Comparison of ENCODE assay signal across 8 cellular contexts in the genomic region with DNA sequence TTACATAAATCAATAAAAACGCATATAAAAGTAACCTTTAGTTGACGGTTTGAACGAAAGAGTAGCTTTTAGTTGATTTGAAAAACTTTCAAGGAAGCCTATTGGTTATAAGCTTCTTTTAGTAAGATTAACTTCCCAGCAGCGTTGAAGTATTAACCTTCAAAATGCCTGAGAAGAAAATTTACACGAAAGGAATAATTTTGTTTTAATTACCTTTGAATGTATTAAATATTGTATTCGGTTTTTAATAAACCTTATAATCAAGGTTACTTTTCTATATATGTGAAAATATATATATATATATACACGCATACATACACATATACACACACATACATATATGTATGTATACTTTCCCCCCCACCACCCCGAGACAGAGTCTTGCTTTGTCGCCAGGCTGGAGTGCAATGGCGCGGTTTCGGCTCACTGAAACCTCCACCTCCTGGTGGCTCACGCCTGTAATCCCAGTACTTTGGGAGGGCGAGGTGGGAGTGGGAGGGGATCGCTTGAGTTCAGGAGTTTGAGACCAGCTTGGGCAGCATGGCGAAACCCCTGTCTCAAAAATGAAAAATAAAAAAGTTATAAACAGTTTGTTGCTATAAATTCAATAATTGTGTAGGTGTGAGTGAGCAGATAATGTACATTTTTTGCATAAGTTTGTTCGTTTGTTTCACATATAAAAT. TPM values are rescaled to one million over a fixed set of nuclear protein-coding genes. Genes with fewer than 3 reads are reported as not detected.
DNase-seq lines count a peak whose midpoint lies in the region; ATAC-seq and TF ChIP-seq lines count a peak whose summit lies in the region.

No MANE protein-coding gene starts in this region.

- peak overlapping the region; percentile 74 for H3K4me3 ChIP-seq in PC-9
- peak overlapping the region; percentile 75 to 94 for H3K4me3 ChIP-seq in foreskin fibroblast (ENCODE audit: low read depth in 1 of 2, low read length in 2 of 2)
- H3K4me3 ChIP-seq in neuronal stem cell (ENCODE audit: low read length in 2 of 2) = peak overlapping the region; percentile 67 to 68
- peak overlapping the region; percentile 88 for H3K4me3 ChIP-seq in thoracic aorta

- H2BK120ac ChIP-seq in neuronal stem cell (ENCODE audit: low read depth, low read length) = no peak overlapping the region

- H3K9me3 ChIP-seq in PC-9 (ENCODE audit: insufficient read depth, low read depth) (no peaks in the 10 kb centered on the region), neuronal stem cell (replicated peaks in 1 of 2; ENCODE audit: control insufficient read depth in 2 of 2, insufficient read depth in 1 of 2, low read depth in 1 of 2, low read length in 2 of 2) (no peaks in the 10 kb centered on the region), thoracic aorta (no peaks in the 10 kb centered on the region)

- H3K27ac Mint-ChIP-seq in CD14-positive monocyte = peak overlapping the region; percentile 87 to 94 (median 92)
- H3K27ac Mint-ChIP-seq in activated T-cell treated with anti-CD3 and anti-CD28 coated beads, Interleukin-2, amount 50 U/mL, for 72 hours = peak overlapping the region; percentile 100

- peak overlapping the region; percentile 86 for H2AFZ ChIP-seq in PC-9
- H2AFZ ChIP-seq in neuronal stem cell (ENCODE audit: low read length) = peak overlapping the region; percentile 96

- no peaks in the 10 kb centered on the region for H3K27me3 ChIP-seq in PC-9 (ENCODE audit: insufficient read depth, low read depth)
- peaks cover 0 to 19% (median 6%) of the 10 kb centered on the region in 3 experiments for H3K27me3 ChIP-seq in neuronal stem cell (ENCODE audit: control insufficient read depth in 3 of 3, insufficient read depth in 3 of 3, low read depth in 1 of 3, low read length in 3 of 3)
- no peaks in the 10 kb centered on the region for H3K27me3 ChIP-seq in thoracic aorta (replicated peaks; ENCODE audit: insufficient read depth)

- no peak overlapping the region for H2BK15ac ChIP-seq in neuronal stem cell (ENCODE audit: low read length)

- no peaks in the 10 kb centered on the region for H3K9me2 ChIP-seq in PC-9 (ENCODE audit: insufficient read depth)

- no peaks in the 10 kb centered on the region for H4K20me1 ChIP-seq in PC-9 (ENCODE audit: insufficient read depth)

- H3K4me3 Mint-ChIP-seq in CD14-positive monocyte = peak overlapping the region; percentile 93 to 94
- peak overlapping the region; percentile 96 to 97 for H3K4me3 Mint-ChIP-seq in activated T-cell treated with anti-CD3 and anti-CD28 coated beads, Interleukin-2, amount 50 U/mL, for 72 hours

- no peak overlapping the region for H2BK5ac ChIP-seq in neuronal stem cell (ENCODE audit: low read length)

- H3K27ac ChIP-seq in PC-9 (peak overlapping the region; percentile 84), neuronal stem cell (replicated peaks; ENCODE audit: low read length) (no peak overlapping the region), thoracic aorta (peak overlapping the region; percentile 60 to 75)

- H3F3A ChIP-seq in PC-9 (ENCODE audit: insufficient read depth, low read depth) = peaks cover 34% of the 10 kb centered on the region

- in situ Hi-C loops in KBM-7 (cut with MboI; ENCODE audit: low pct_unique_long_range_greater_than_20kb, low sequenced_read_pairs) = no loop called here

- peak overlapping the region; percentile 82 for H3K4me2 ChIP-seq in PC-9
- peak overlapping the region; percentile 11 for H3K4me2 ChIP-seq in neuronal stem cell (ENCODE audit: insufficient read depth, low read length, poor library complexity, severe bottlenecking)

- H3K4me1 Mint-ChIP-seq in CD14-positive monocyte = peaks cover 12% of the 10 kb centered on the region
- H3K4me1 Mint-ChIP-seq in activated T-cell treated with anti-CD3 and anti-CD28 coated beads, Interleukin-2, amount 50 U/mL, for 72 hours (ENCODE audit: low read depth) = peaks cover 33% of the 10 kb centered on the region

- peak; percentile 56 for TF ChIP-seq CTCF in CD14-positive monocyte (IDR thresholded peaks at IDR 0.05)
- peak; percentile 69 for TF ChIP-seq CTCF in PC-9 (conservative IDR thresholded peaks at IDR 0.05)
- TF ChIP-seq CTCF in foreskin fibroblast (IDR thresholded peaks at IDR 0.05; ENCODE audit: low read depth, low read length) = peak; percentile 61
- TF ChIP-seq CTCF in thoracic aorta (IDR thresholded peaks at IDR 0.05) = peak; percentile 49

- no TSS peak for BruUV-seq in PC-9 (replicated peaks; lab: Mats Ljungman, UMichigan)

- no peak overlapping the region for H3K23ac ChIP-seq in neuronal stem cell (ENCODE audit: low read depth, low read length, poor library complexity)

- no peak overlapping the region for H3K4ac ChIP-seq in neuronal stem cell (ENCODE audit: low read length)

- no CpG with 5 or more reads among the region's 17 CpGs for WGBS in neuronal stem cell (ENCODE audit: extremely low coverage in 2 of 2, insufficient read length in 2 of 2, insufficient replicate concordance in 1 of 2), 2 donors

- CTCF ChIA-PET in PC-9 (lab: Charles Lee) = interaction anchor here (0.6 to 1.2 kb wide), 4 partner anchors 21 to 48 kb away, joined by 4 to 9 read pairs (median 6); no protein-coding TSS in a partner anchor

- ATAC-seq in GM21423 (IDR thresholded peaks at IDR 0.05; ENCODE audit: unreplicated experiment) = peak; percentile 42
- ATAC-seq in activated T-cell treated with anti-CD3 and anti-CD28 coated beads, Interleukin-2, amount 50 U/mL, for 72 hours (replicated peaks in 1 of 2) = peak; percentile 68 to 72
- no peak for ATAC-seq in thoracic aorta (ENCODE audit: insufficient number of reproducible peaks, low FRiP score, low read depth)

- peaks cover 0 to 2% (median 0%) of the 10 kb centered on the region in 7 donors for H3K9me3 Mint-ChIP-seq in CD14-positive monocyte
- no peaks in the 10 kb centered on the region for H3K9me3 Mint-ChIP-seq in activated T-cell treated with anti-CD3 and anti-CD28 coated beads, Interleukin-2, amount 50 U/mL, for 72 hours

- H3K36me3 ChIP-seq in PC-9 (ENCODE audit: low read depth) (no peaks in the 10 kb centered on the region), neuronal stem cell (replicated peaks in 1 of 2; ENCODE audit: control insufficient read depth in 2 of 2, insufficient read depth in 2 of 2, low read length in 2 of 2) (no peaks in the 10 kb centered on the region), thoracic aorta (no peaks in the 10 kb centered on the region)

- DNase-seq in CD14-positive monocyte (ENCODE audit: low spot score) (peak; percentile 68), KBM-7 (peak; percentile 93), PC-9 (peak; percentile 78 to 81), foreskin fibroblast (peak; percentile 23 to 69), neuronal stem cell (ENCODE audit: low spot score) (peak; percentile 30), thoracic aorta (ENCODE audit: low spot score) (no peak)
- DNase-seq in activated T-cell treated with anti-CD3 and anti-CD28 coated beads, Interleukin-2, amount 50 U/mL, for 72 hours = peak; percentile 75 to 79

- H3K36me3 Mint-ChIP-seq in CD14-positive monocyte = no peaks in the 10 kb centered on the region
- H3K36me3 Mint-ChIP-seq in activated T-cell treated with anti-CD3 and anti-CD28 coated beads, Interleukin-2, amount 50 U/mL, for 72 hours (ENCODE audit: insufficient read depth in 2 of 2) = peaks cover 0 to 2% of the 10 kb centered on the region in 2 donors

- H2BK12ac ChIP-seq in neuronal stem cell (ENCODE audit: low read length) = no peak overlapping the region

- intact Hi-C loops in CD14-positive monocyte (cut with micrococcal nuclease) (loop anchor here in 1 of 2 donors (2.0 to 5.0 kb wide), 2 partner anchors 21 to 59 kb away; a partner anchor contains a TSS), PC-9 (cut with micrococcal nuclease; ENCODE audit: unreplicated experiment) (loop anchor here (1.0 to 2.0 kb wide), 6 partner anchors 22 to 241 kb away; a partner anchor contains a TSS)

- no peak overlapping the region for H3K18ac ChIP-seq in neuronal stem cell (ENCODE audit: low read length)

- no peak overlapping the region for H3K14ac ChIP-seq in neuronal stem cell (ENCODE audit: low read length)

- H3K9ac ChIP-seq in neuronal stem cell (ENCODE audit: low read depth, low read length, poor library complexity) = no peak overlapping the region

- H4K8ac ChIP-seq in neuronal stem cell (ENCODE audit: low read depth, low read length) = no peak overlapping the region

- 0 out of 2 replicates have a peak, but pooled peaks cover 5% of the 10 kb centered on the region for H3K79me2 ChIP-seq in PC-9 (ENCODE audit: low read depth)

- H3K79me1 ChIP-seq in neuronal stem cell (ENCODE audit: low read depth, low read length) = no peaks in the 10 kb centered on the region

- H3K27me3 Mint-ChIP-seq in CD14-positive monocyte (ENCODE audit: low read depth in 3 of 3) = peaks cover 0 to 2% (median 1%) of the 10 kb centered on the region in 3 donors
- H3K27me3 Mint-ChIP-seq in activated T-cell treated with anti-CD3 and anti-CD28 coated beads, Interleukin-2, amount 50 U/mL, for 72 hours (ENCODE audit: low read depth) = no peaks in the 10 kb centered on the region

- POLR2A ChIA-PET in PC-9 (lab: Charles Lee; ENCODE audit: unreplicated experiment) = interaction anchor here (0.6 to 0.8 kb wide), 3 partner anchors 58 to 140 kb away, joined by 3 to 13 read pairs (median 6); no protein-coding TSS in a partner anchor

- H3K4me1 ChIP-seq in PC-9 (replicated peaks; ENCODE audit: insufficient read depth) = peaks cover 27% of the 10 kb centered on the region
- no peaks in the 10 kb centered on the region for H3K4me1 ChIP-seq in neuronal stem cell (ENCODE audit: control insufficient read depth in 2 of 2, insufficient read depth in 1 of 2, low read depth in 1 of 2, low read length in 2 of 2)
- H3K4me1 ChIP-seq in thoracic aorta (ENCODE audit: control insufficient read depth in 1 of 2, low read depth in 2 of 2) = peaks cover 6 to 7% of the 10 kb centered on the region in 2 donors

- no peak overlapping the region for H4K91ac ChIP-seq in neuronal stem cell (ENCODE audit: low read depth, low read length, poor library complexity)

- no peak overlapping the region for H2AK5ac ChIP-seq in neuronal stem cell (ENCODE audit: low read depth, low read length)

RNA-seq across cellular contexts. Expression of a gene that starts 57.6 kb away (rescaled TPM):
- 1 to 10 TPM; 1.3 to 1.6 TPM for polyA plus RNA-seq in CD14-positive monocyte
- total RNA-seq in PC-9 (2021) (32.6 and 48.6 TPM in 2 replicates), thoracic aorta (1 to 10 TPM in 1 of 2 donors, not detected in 1; 2.4 TPM)
- total RNA-seq in activated T-cell treated with anti-CD3 and anti-CD28 coated beads, Interleukin-2, amount 50 U/mL, for 72 hours = 100 to 1,000 TPM in 1 of 2 donors, 10 to 100 TPM in 1; 95.9 to 117 TPM
- polyA plus RNA-seq in neuronal stem cell (2013, experiment 1 of 2) = 65.4 TPM
- 66.8 TPM for polyA plus RNA-seq in neuronal stem cell (2013, experiment 2 of 2)
